ENCODE assay signal across 12 cellular contexts in genomic region chr10:87658383-87658795, GRCh38. TPM values are rescaled to one million over a fixed set of nuclear protein-coding genes. Genes with fewer than 3 reads are reported as not detected.
DNase-seq lines count a peak whose midpoint lies in the region; ATAC-seq, FAIRE-seq and TF ChIP-seq lines count a peak whose summit lies in the region.
"Had no signal": no experiment of that assay in that cellular context is flagged by ENCODE, and none has a peak within 500 bp of the region (broad histone marks: within the 10 kb centered on the region; RNA-seq: fewer than 3 reads in every experiment).

No MANE protein-coding gene starts in this region.

- H3K4me3 Mint-ChIP-seq in HFFc6 = no peak overlapping the region; the same call in 1 of the 2 replicates

- peaks cover 1% of the 10 kb centered on the region for H3K27me3 Mint-ChIP-seq in HFFc6 (ENCODE audit: insufficient read depth)

- H3K36me3 ChIP-seq in ACC112 (ENCODE audit: insufficient read depth, low read length) (0 out of 2 replicates have a peak, but pooled peaks cover 1% of the 10 kb centered on the region), OCI-LY7 (ENCODE audit: insufficient read depth, low read length) (no peaks in the 10 kb centered on the region), Karpas-422 (ENCODE audit: insufficient read depth, low read length) (no peaks in the 10 kb centered on the region)

- ATAC-seq in GM19328 (IDR thresholded peaks at IDR 0.05; ENCODE audit: unreplicated experiment) = no peak

- no TSS peak for BruUV-seq in OCI-LY7 (replicated peaks; lab: Mats Ljungman, UMichigan)

- peaks cover 28% of the 10 kb centered on the region for H3K36me3 Mint-ChIP-seq in HFFc6 (ENCODE audit: low read depth)
- H3K36me3 Mint-ChIP-seq: activated naive CD4-positive, alpha-beta T cell treated with anti-CD3 and anti-CD28 coated beads, Interleukin-2, amount 10 ng/mL, durations not matched to agents 7 days and 5 days had no signal

- peak overlapping the region; percentile 90 for H3K27ac Mint-ChIP-seq in HFFc6
- H3K27ac Mint-ChIP-seq: activated naive CD4-positive, alpha-beta T cell treated with anti-CD3 and anti-CD28 coated beads, Interleukin-2, amount 10 ng/mL, durations not matched to agents 7 days and 5 days had no signal

- CTCF ChIA-PET in OCI-LY7 (lab: Charles Lee; ENCODE audit: unreplicated experiment) = no interaction called here

- H3K4me1 ChIP-seq in ACC112 (ENCODE audit: control insufficient read depth, insufficient read depth, low read length, unreplicated experiment) (peaks cover 55% of the 10 kb centered on the region), OCI-LY7 (ENCODE audit: insufficient read depth, low read length, poor library complexity, severe bottlenecking) (no peaks in the 10 kb centered on the region), Karpas-422 (ENCODE audit: low read length) (no peaks in the 10 kb centered on the region)

- no peak for DNase-seq in HFFc6
- DNase-seq in RCC 7860 (ENCODE audit: low spot score) = peak; percentile 73
- peak; percentile 73 for DNase-seq in kidney tubule cell (ENCODE audit: low spot score)
- no peak for DNase-seq in NCI-H446 (lab: John Stamatoyannopoulos, UW)
- no peak for DNase-seq in OCI-LY7 (ENCODE audit: low spot score)
- no peak for DNase-seq in Karpas-422
- DNase-seq: activated CD4-positive, alpha-beta T cell treated with anti-CD3 and anti-CD28 coated beads, Interleukin-2, amount 50 U/mL, for 1 hour; activated naive CD4-positive, alpha-beta T cell treated with anti-CD3 and anti-CD28 coated beads, Interleukin-2, amount 10 ng/mL, durations not matched to agents 7 days and 5 days; NK-92 treated with Interleukin-12 subunit alpha and Interleukin-12 subunit beta, amount 100 ng/mL, for 24 hours had no signal

- H3K9me2 ChIP-seq in OCI-LY7 (ENCODE audit: insufficient read depth, low read length) (no peaks in the 10 kb centered on the region), Karpas-422 (replicated peaks; ENCODE audit: insufficient read depth, low read length) (no peaks in the 10 kb centered on the region)

- no peaks in the 10 kb centered on the region for H4K20me1 ChIP-seq in OCI-LY7 (ENCODE audit: insufficient read depth, low read length)
- no peaks in the 10 kb centered on the region for H4K20me1 ChIP-seq in Karpas-422 (ENCODE audit: insufficient read depth, low read depth, low read length)

- H3K9ac ChIP-seq in Karpas-422 (ENCODE audit: low read length) = no peak overlapping the region

- H3K4me3 ChIP-seq in ACC112 (ENCODE audit: low read depth, low read length) = peak overlapping the region; percentile 21; the same call in 1 of the 2 replicates
- no peak overlapping the region for H3K4me3 ChIP-seq in OCI-LY7 (ENCODE audit: low read depth, low read length, poor library complexity, severe bottlenecking)
- no peak overlapping the region for H3K4me3 ChIP-seq in Karpas-422 (ENCODE audit: low read length)

- no peaks in the 10 kb centered on the region for H3K9me3 ChIP-seq in OCI-LY7 (ENCODE audit: low read length)
- H3K9me3 ChIP-seq in Karpas-422 (ENCODE audit: low read length) = no peaks in the 10 kb centered on the region

- H2AFZ ChIP-seq in ACC112 (ENCODE audit: low read length, unreplicated experiment) = no peak overlapping the region
- no peak overlapping the region for H2AFZ ChIP-seq in OCI-LY7 (ENCODE audit: low read length)
- no peak overlapping the region for H2AFZ ChIP-seq in Karpas-422 (ENCODE audit: low read length)

- intact Hi-C loops in OCI-LY7 (cut with micrococcal nuclease; ENCODE audit: unreplicated experiment) = loop anchor here (5.0 to 10.0 kb wide), 2 partner anchors 124 to 894 kb away; no protein-coding TSS in a partner anchor

- H3K79me2 ChIP-seq in ACC112 (ENCODE audit: control insufficient read depth, insufficient read depth, low read length, unreplicated experiment) = peaks cover 32% of the 10 kb centered on the region
- H3K79me2 ChIP-seq in OCI-LY7 (ENCODE audit: insufficient read depth, low read depth, low read length) = no peaks in the 10 kb centered on the region
- no peaks in the 10 kb centered on the region for H3K79me2 ChIP-seq in Karpas-422 (ENCODE audit: low read length)

- no peaks in the 10 kb centered on the region for H3K27me3 ChIP-seq in ACC112 (ENCODE audit: insufficient read depth, low read length)
- H3K27me3 ChIP-seq in Karpas-422 (ENCODE audit: low read length) = no peaks in the 10 kb centered on the region

- no peaks in the 10 kb centered on the region for H3K9me3 Mint-ChIP-seq in HFFc6
- H3K9me3 Mint-ChIP-seq: activated naive CD4-positive, alpha-beta T cell treated with anti-CD3 and anti-CD28 coated beads, Interleukin-2, amount 10 ng/mL, durations not matched to agents 7 days and 5 days; GM23338 had no signal

- POLR2A ChIA-PET in OCI-LY7 (lab: Charles Lee) = interaction anchor here (1.2 kb wide), 1 partner anchor 76 kb away, joined by 3 read pairs; no protein-coding TSS in a partner anchor

- TF ChIP-seq CTCF in HFFc6 (IDR thresholded peaks at IDR 0.05) (no peak), OCI-LY7 (conservative IDR thresholded peaks at IDR 0.05; ENCODE audit: low read length) (no peak)

- peaks cover 61% of the 10 kb centered on the region for H3K4me1 Mint-ChIP-seq in HFFc6 (ENCODE audit: low read depth)

- H3K27ac ChIP-seq in ACC112 (ENCODE audit: low read depth, low read length) (peak overlapping the region; percentile 92), OCI-LY7 (ENCODE audit: low read depth, low read length, poor library complexity, severe bottlenecking) (no peak overlapping the region), Karpas-422 (ENCODE audit: low read length) (no peak overlapping the region)

- peak; percentile 21 for FAIRE-seq in RCC 7860 (lab: Jason Lieb, UNC)

- H3K4me2 ChIP-seq in OCI-LY7 (ENCODE audit: low read length) (no peak overlapping the region), Karpas-422 (ENCODE audit: low read depth, low read length, poor library complexity, severe bottlenecking) (no peak overlapping the region)

RNA-seq across cellular contexts. Expression of gene PAPSS2, which starts 1.3 kb away (rescaled TPM):
- 100 to 1,000 TPM; 388 to 630 (median 429) TPM for total RNA-seq in HFFc6 (2021; fragmentation: NEBNext Ultra II Directional; extraction: Animal tissue kit (Norgen Biotek cat#: 25700))
- 0.03 TPM in 1 of 2 replicates, not detected in the other for total RNA-seq in OCI-LY7 (2014; rRNA removed; shearing (Covaris generic))
- total RNA-seq in OCI-LY7 (2022) = not detected in 2 replicates
- total RNA-seq in Karpas-422 (2014; rRNA removed; shearing (Covaris generic); ENCODE audit: low replicate concordance) = not detected in 2 replicates

Comparison
In these comparisons a context has a peak if more than half of its experiments do, and no peak if none do; other contexts are left out.
1. DNase-seq: peak in RCC 7860 (single experiment) and kidney tubule cell (single experiment); none in HFFc6 (single experiment), NCI-H446 (0 of 2), OCI-LY7 (single experiment) and Karpas-422 (single experiment).
2. RNA of gene PAPSS2, which starts 1.3 kb away (total RNA-seq): 388 to 630 TPM in HFFc6; 0.03 TPM in OCI-LY7 and not detected in Karpas-422; every median in the first group is over 100 times any median in the second.